15 cellular contexts compared by ENCODE assay signal in the genomic region with DNA sequence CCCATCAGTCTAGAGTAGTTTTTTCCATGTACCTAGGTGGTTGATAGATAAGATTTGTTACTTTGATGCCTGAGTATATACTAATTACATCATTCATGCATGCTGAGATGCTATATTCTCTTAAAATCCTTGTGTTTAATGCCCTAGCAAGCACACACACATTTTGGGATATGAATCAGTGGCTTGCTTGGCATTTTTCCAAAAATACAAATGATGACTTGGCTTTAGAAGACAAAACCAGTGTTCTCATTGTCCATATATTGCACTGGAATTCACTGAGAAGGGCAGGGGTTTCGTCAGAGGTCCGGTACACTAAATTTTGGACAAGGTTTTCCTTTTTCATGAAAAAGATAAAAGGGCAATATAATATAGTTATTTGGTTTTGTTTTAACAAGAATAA. TPM values are rescaled to one million over a fixed set of nuclear protein-coding genes. Genes with fewer than 3 reads are reported as not detected.
DNase-seq lines count a peak whose midpoint lies in the region; ATAC-seq lines count a peak whose summit lies in the region.
"Had no signal": no experiment of that assay in that cellular context is flagged by ENCODE, and none has a peak within 500 bp of the region (broad histone marks: within the 10 kb centered on the region; RNA-seq: fewer than 3 reads in every experiment).

No MANE protein-coding gene starts in this region.

- no peaks in the 10 kb centered on the region for H3K27me3 Mint-ChIP-seq in activated T-helper 17 cell treated with anti-CD3 and anti-CD28 coated beads, Interleukin-2, amount 50 U/mL, for 72 hours
- H3K27me3 Mint-ChIP-seq: activated B cell treated with CpG ODN at 0.5 μM for 24 hours had no signal

- DNase-seq in HS-27A (ENCODE audit: low read depth) (peak; percentile 46), fibroblast of gingiva (ENCODE audit: low read depth) (peak; percentile 72), skeletal muscle cell (ENCODE audit: low read depth) (peak; percentile 76), cortex of kidney (lab: John Stamatoyannopoulos, UW) (no peak), superior temporal gyrus (ENCODE audit: extremely low spot score) (no peak), NCI-H524 (lab: John Stamatoyannopoulos, UW) (no peak)
- DNase-seq: activated B cell treated with CpG ODN at 0.5 μM for 24 hours; activated naive CD4-positive, alpha-beta T cell; caudate nucleus; hypothalamus; KG1; NCI-H1417 treated with DMSO at 0.1 percent for 48 hours; stimulated activated CD4-positive, alpha-beta T cell treated with anti-CD3 and anti-CD28 coated beads, Interleukin-15, amount 100 ng/mL, for 24 hours had no signal

- no peak overlapping the region for H3K4me3 Mint-ChIP-seq in activated T-helper 17 cell treated with anti-CD3 and anti-CD28 coated beads, Interleukin-2, amount 50 U/mL, for 72 hours
- H3K4me3 Mint-ChIP-seq: activated B cell treated with CpG ODN at 0.5 μM for 24 hours had no signal

- H3K9me3 Mint-ChIP-seq in activated T-helper 17 cell treated with anti-CD3 and anti-CD28 coated beads, Interleukin-2, amount 50 U/mL, for 72 hours: no peaks in the 10 kb centered on the region
- H3K9me3 Mint-ChIP-seq: activated B cell treated with CpG ODN at 0.5 μM for 24 hours had no signal

- H3K4me1 Mint-ChIP-seq in activated T-helper 17 cell treated with anti-CD3 and anti-CD28 coated beads, Interleukin-2, amount 50 U/mL, for 72 hours: peaks cover 5% of the 10 kb centered on the region

- peak overlapping the region; percentile 6 for H3K27ac Mint-ChIP-seq in activated T-helper 17 cell treated with anti-CD3 and anti-CD28 coated beads, Interleukin-2, amount 50 U/mL, for 72 hours

- no peak for ATAC-seq in activated T-helper 17 cell treated with anti-CD3 and anti-CD28 coated beads, Interleukin-2, amount 50 U/mL, for 72 hours (replicated peaks)

- H3K36me3 Mint-ChIP-seq in activated T-helper 17 cell treated with anti-CD3 and anti-CD28 coated beads, Interleukin-2, amount 50 U/mL, for 72 hours (ENCODE audit: low read depth): peaks cover 99% of the 10 kb centered on the region

- H3K4me3 ChIP-seq in skeletal muscle cell (ENCODE audit: low read depth, low read length): no peak overlapping the region
- H3K4me3 ChIP-seq: suprapubic skin had no signal

RNA-seq across cellular contexts. Expression of a gene that starts 24.9 kb away (rescaled TPM):
- total RNA-seq in activated T-helper 17 cell treated with anti-CD3 and anti-CD28 coated beads, Interleukin-2, amount 50 U/mL, for 72 hours: 10 to 100 TPM; 64.2 to 67.3 TPM

RNA-seq across cellular contexts. Expression of a gene that starts 28.2 kb away (rescaled TPM):
- total RNA-seq in activated T-helper 17 cell treated with anti-CD3 and anti-CD28 coated beads, Interleukin-2, amount 50 U/mL, for 72 hours: 10 to 100 TPM; 55.5 to 67.8 TPM

RNA-seq across cellular contexts. Expression of a gene that starts 28.3 kb away (rescaled TPM):
- total RNA-seq in activated T-helper 17 cell treated with anti-CD3 and anti-CD28 coated beads, Interleukin-2, amount 50 U/mL, for 72 hours: 100 to 1,000 TPM in 1 of 2 donors, 10 to 100 TPM in 1; 67.3 to 109 TPM

RNA-seq across cellular contexts. Expression of a gene that starts 31.5 kb away (rescaled TPM):
- 10 to 100 TPM; 44.4 to 44.7 TPM for total RNA-seq in activated T-helper 17 cell treated with anti-CD3 and anti-CD28 coated beads, Interleukin-2, amount 50 U/mL, for 72 hours

RNA-seq across cellular contexts. Expression of a gene that starts 40.7 kb away (rescaled TPM):
- under 1 TPM; 0.09 to 0.66 TPM for total RNA-seq in activated T-helper 17 cell treated with anti-CD3 and anti-CD28 coated beads, Interleukin-2, amount 50 U/mL, for 72 hours
- total RNA-seq: activated B cell treated with CpG ODN at 0.5 μM for 24 hours had no signal

Comparison
In these comparisons a context has a peak if more than half of its experiments do, and no peak if none do; other contexts are left out.
1. DNase-seq: peak in HS-27A (single experiment), fibroblast of gingiva (single experiment) and skeletal muscle cell (single experiment); none in cortex of kidney (single experiment), superior temporal gyrus (single experiment) and NCI-H524 (0 of 2).